In genomic region chr12:87995581-87996178, GRCh38 we compare ENCODE assay signal across 8 cellular contexts. TPM values are rescaled to one million over a fixed set of nuclear protein-coding genes. Genes with fewer than 3 reads are reported as not detected.
A peak's percentile ranks its signal among the peaks of the same experiment; 100 is the strongest.
DNase-seq lines count a peak whose midpoint lies in the region; ATAC-seq and TF ChIP-seq lines count a peak whose summit lies in the region.

No MANE protein-coding gene starts in this region.

- WGBS in mesenchymal stem cell: under 1% methylated on average over 7 of the region's 8 CpGs

- no peaks in the 10 kb centered on the region for H3K4me1 Mint-ChIP-seq in activated B cell treated with CpG ODN at 0.5 μM for 24 hours
- no peaks in the 10 kb centered on the region for H3K4me1 Mint-ChIP-seq in effector memory CD8-positive, alpha-beta T cell (ENCODE audit: low read depth in 2 of 2)

- H2BK120ac ChIP-seq in mesenchymal stem cell (ENCODE audit: low read depth, low read length): no peak overlapping the region

- no peaks in the 10 kb centered on the region for H3K9me3 ChIP-seq in mesenchymal stem cell (ENCODE audit: control insufficient read depth, low read length)

- no peak for TF ChIP-seq CTCF in activated B cell treated with CpG ODN at 0.5 μM for 24 hours (IDR thresholded peaks at IDR 0.05)

- H2BK15ac ChIP-seq in mesenchymal stem cell (ENCODE audit: low read depth, poor library complexity, severe bottlenecking): no peak overlapping the region

- CTCF ChIA-PET in activated B cell treated with CpG ODN at 0.5 μM for 24 hours (lab: Charles Lee): no interaction called here

- no peak overlapping the region for H3K18ac ChIP-seq in mesenchymal stem cell (ENCODE audit: low read depth in 1 of 2, low read length in 2 of 2)

- no peak overlapping the region for H3K27ac ChIP-seq in mesenchymal stem cell (ENCODE audit: low read length, poor library complexity, severe bottlenecking)

- intact Hi-C loops in activated B cell treated with CpG ODN at 0.5 μM for 24 hours (cut with micrococcal nuclease): no loop called here

- no peak overlapping the region for H3K23ac ChIP-seq in mesenchymal stem cell (ENCODE audit: low read length in 2 of 2)

- no peak overlapping the region for H3K14ac ChIP-seq in mesenchymal stem cell (ENCODE audit: low read length in 2 of 2)

- DNase-seq in COLO829 (ENCODE audit: low spot score): peak; percentile 56
- DNase-seq in NCI-H226: peak; percentile 49
- DNase-seq in activated B cell treated with CpG ODN at 0.5 μM for 24 hours: no peak
- peak; percentile 4 to 8 (median 7) for DNase-seq in effector memory CD8-positive, alpha-beta T cell
- peak; percentile 78 for DNase-seq in mesenchymal stem cell
- DNase-seq in stromal cell of bone marrow (ENCODE audit: low read depth): peak; percentile 54

- H3K4ac ChIP-seq in mesenchymal stem cell (ENCODE audit: low read depth in 1 of 2, low read length in 2 of 2): no peak overlapping the region

- no peaks in the 10 kb centered on the region for H3K4me1 ChIP-seq in mesenchymal stem cell (ENCODE audit: control insufficient read depth, insufficient read depth, low read depth, low read length)

- no peak overlapping the region for H2BK5ac ChIP-seq in mesenchymal stem cell (ENCODE audit: low read depth, low read length, poor library complexity, severe bottlenecking)

- H3K36me3 ChIP-seq in mesenchymal stem cell (ENCODE audit: control insufficient read depth in 1 of 2, insufficient read depth in 2 of 2, low read depth in 1 of 2, low read length in 2 of 2): no peaks in the 10 kb centered on the region

- H3K9ac ChIP-seq in mesenchymal stem cell (ENCODE audit: low read length): no peak overlapping the region

- H3K4me3 ChIP-seq in mesenchymal stem cell (ENCODE audit: insufficient read depth in 1 of 2, low read depth in 1 of 2, low read length in 2 of 2): no peak overlapping the region

- no peak overlapping the region for H2AK5ac ChIP-seq in mesenchymal stem cell (ENCODE audit: low read length, severe bottlenecking)

- POLR2A ChIA-PET in activated B cell treated with CpG ODN at 0.5 μM for 24 hours (lab: Charles Lee): no interaction called here

- no peaks in the 10 kb centered on the region for H3K36me3 Mint-ChIP-seq in activated B cell treated with CpG ODN at 0.5 μM for 24 hours (ENCODE audit: low read depth)
- no peaks in the 10 kb centered on the region for H3K36me3 Mint-ChIP-seq in effector memory CD8-positive, alpha-beta T cell (ENCODE audit: insufficient read depth)

- no peak overlapping the region for H4K8ac ChIP-seq in mesenchymal stem cell (ENCODE audit: low read length)

- H3K27me3 Mint-ChIP-seq in activated B cell treated with CpG ODN at 0.5 μM for 24 hours: no peaks in the 10 kb centered on the region
- peaks cover 15 to 16% of the 10 kb centered on the region in 2 donors for H3K27me3 Mint-ChIP-seq in effector memory CD8-positive, alpha-beta T cell

- H3K79me1 ChIP-seq in mesenchymal stem cell (replicated peaks; ENCODE audit: low read length, poor library complexity, severe bottlenecking): no peaks in the 10 kb centered on the region

- no peaks in the 10 kb centered on the region for H3K27me3 ChIP-seq in mesenchymal stem cell (ENCODE audit: control insufficient read depth in 1 of 2, insufficient read depth in 1 of 2, low read length in 2 of 2)

- H4K91ac ChIP-seq in mesenchymal stem cell (ENCODE audit: low read length): no peak overlapping the region

- no peak overlapping the region for H2AFZ ChIP-seq in mesenchymal stem cell (ENCODE audit: low read depth, low read length)

- peaks cover 2% of the 10 kb centered on the region for H3K9me3 Mint-ChIP-seq in activated B cell treated with CpG ODN at 0.5 μM for 24 hours
- H3K9me3 Mint-ChIP-seq in effector memory CD8-positive, alpha-beta T cell: no peaks in the 10 kb centered on the region

- H3K27ac Mint-ChIP-seq in activated B cell treated with CpG ODN at 0.5 μM for 24 hours: no peak overlapping the region
- no peak overlapping the region for H3K27ac Mint-ChIP-seq in effector memory CD8-positive, alpha-beta T cell

- no peak overlapping the region for H2BK12ac ChIP-seq in mesenchymal stem cell (ENCODE audit: low read length in 2 of 2)

- H3K4me2 ChIP-seq in mesenchymal stem cell (ENCODE audit: low read length, poor library complexity, severe bottlenecking): no peak overlapping the region

- ATAC-seq in GM19351 (IDR thresholded peaks at IDR 0.05; ENCODE audit: unreplicated experiment) (peak; percentile 87), HG03432 (IDR thresholded peaks at IDR 0.05; ENCODE audit: unreplicated experiment) (peak; percentile 96), activated B cell treated with CpG ODN at 0.5 μM for 24 hours (ENCODE audit: low read depth) (peak; percentile 37)
- ATAC-seq in effector memory CD8-positive, alpha-beta T cell (replicated peaks): peak; percentile 59

- no peak overlapping the region for H3K4me3 Mint-ChIP-seq in activated B cell treated with CpG ODN at 0.5 μM for 24 hours
- H3K4me3 Mint-ChIP-seq in effector memory CD8-positive, alpha-beta T cell: no peak overlapping the region

RNA-seq across cellular contexts. Expression of gene C12orf50, which starts 33.5 kb away (rescaled TPM):
- 0.07 and 0.12 TPM in 2 replicates for total RNA-seq in activated B cell treated with CpG ODN at 0.5 μM for 24 hours
- 0.04 TPM for polyA plus RNA-seq in mesenchymal stem cell (2013, experiment 1 of 2)
- 0.01 TPM for polyA plus RNA-seq in mesenchymal stem cell (2013, experiment 2 of 2)

Comparison
In these comparisons a context has a peak if more than half of its experiments do, and no peak if none do; other contexts are left out.
1. ATAC-seq: peak in every context shown above with its lines; median percentile 96 in HG03432; 87 in GM19351; 59 in effector memory CD8-positive, alpha-beta T cell; 37 in activated B cell treated with CpG ODN at 0.5 μM for 24 hours.